17 cellular contexts compared by ENCODE assay signal in genomic region chr14:22845821-22846625, GRCh38. TPM values are rescaled to one million over a fixed set of nuclear protein-coding genes. Genes with fewer than 3 reads are reported as not detected.
DNase-seq lines count a peak whose midpoint lies in the region; ATAC-seq and TF ChIP-seq lines count a peak whose summit lies in the region.
"Had no signal": no experiment of that assay in that cellular context is flagged by ENCODE, and none has a peak within 500 bp of the region (broad histone marks: within the 10 kb centered on the region; RNA-seq: fewer than 3 reads in every experiment).

No MANE protein-coding gene starts in this region.

- H3K9me3 Mint-ChIP-seq in brain: no peaks in the 10 kb centered on the region

- H3K79me2 ChIP-seq in smooth muscle cell (ENCODE audit: low read depth): peaks cover 37% of the 10 kb centered on the region

- H3K36me3 ChIP-seq in BLaER1 (no peaks in the 10 kb centered on the region), mesodermal cell (ENCODE audit: control insufficient read depth, insufficient read depth, low read length) (peaks cover 60% of the 10 kb centered on the region), smooth muscle cell (ENCODE audit: low read depth) (no peaks in the 10 kb centered on the region)

- H3F3A ChIP-seq in smooth muscle cell (ENCODE audit: low read depth): peaks cover 60% of the 10 kb centered on the region

- H3K27ac Mint-ChIP-seq in brain: peak overlapping the region in 3 of 5 experiments; percentile 60 to 80 (median 75)
- H3K27ac Mint-ChIP-seq: activated CD8-positive, alpha-beta memory T cell treated with anti-CD3 and anti-CD28 coated beads, Interleukin-2, amount 10 ng/mL, durations not matched to agents 7 days and 5 days; activated naive CD8-positive, alpha-beta T cell had no signal

- no peak for ATAC-seq in GM18867 (IDR thresholded peaks at IDR 0.05; ENCODE audit: unreplicated experiment)
- ATAC-seq: activated CD8-positive, alpha-beta memory T cell treated with anti-CD3 and anti-CD28 coated beads, Interleukin-2, amount 10 ng/mL, durations not matched to agents 7 days and 5 days; psoas muscle had no signal

- H3K27me3 ChIP-seq in BLaER1 (no peaks in the 10 kb centered on the region), smooth muscle cell (ENCODE audit: low read depth) (no peaks in the 10 kb centered on the region)

- H3K4me2 ChIP-seq in BLaER1: peak overlapping the region; percentile 28
- peak overlapping the region; percentile 46 for H3K4me2 ChIP-seq in smooth muscle cell

- 0 out of 2 replicates have a peak overlapping the region, but pooled peaks have one; percentile 10 for H3K9ac ChIP-seq in BLaER1
- peak overlapping the region; percentile 80 for H3K9ac ChIP-seq in smooth muscle cell (ENCODE audit: low read depth)

- H3K4me1 ChIP-seq in BLaER1 (peaks cover 42% of the 10 kb centered on the region), mesodermal cell (ENCODE audit: control insufficient read depth, insufficient read depth, low read length, poor library complexity, severe bottlenecking) (peaks cover 31% of the 10 kb centered on the region), smooth muscle cell (ENCODE audit: low read depth) (peaks cover 21% of the 10 kb centered on the region)

- no peaks in the 10 kb centered on the region for H4K20me1 ChIP-seq in BLaER1
- H4K20me1 ChIP-seq in smooth muscle cell (ENCODE audit: low read depth): peaks cover 40% of the 10 kb centered on the region

- peaks cover 37% of the 10 kb centered on the region for H3K4me1 Mint-ChIP-seq in brain

- DNase-seq in smooth muscle cell (lab: John Stamatoyannopoulos, UW; ENCODE audit: unreplicated experiment) (no peak), NCI-H510A (lab: John Stamatoyannopoulos, UW) (no peak), NCI-H524 (lab: John Stamatoyannopoulos, UW) (no peak)
- no peak for DNase-seq in effector CD4-positive, alpha-beta T cell
- DNase-seq: activated CD8-positive, alpha-beta memory T cell treated with anti-CD3 and anti-CD28 coated beads, Interleukin-2, amount 10 ng/mL, durations not matched to agents 7 days and 5 days; central memory CD4-positive, alpha-beta T cell; GOT3; NCI-H446 treated with DMSO at 0.1 percent for 48 hours; OCI-M1; psoas muscle; stimulated activated CD4-positive, alpha-beta T cell treated with anti-CD3 and anti-CD28 coated beads, Interleukin-4, amount 100 ng/mL, for 1 hour; SW 1271 had no signal

- no peak for TF ChIP-seq CTCF in brain (conservative IDR thresholded peaks at IDR 0.05)
- no peak for TF ChIP-seq CTCF in smooth muscle cell (IDR thresholded peaks at IDR 0.05; ENCODE audit: borderline replicate concordance, insufficient read depth, poor library complexity, severe bottlenecking)

- H3K4me3 ChIP-seq in BLaER1 (no peak overlapping the region), mesodermal cell (ENCODE audit: extremely low read depth, insufficient read depth, low read length, poor library complexity, severe bottlenecking) (no peak overlapping the region), smooth muscle cell (no peak overlapping the region)
- H3K4me3 ChIP-seq: psoas muscle had no signal

- H3K9me3 ChIP-seq in BLaER1 (no peaks in the 10 kb centered on the region), mesodermal cell (ENCODE audit: control insufficient read depth, low read length) (no peaks in the 10 kb centered on the region), smooth muscle cell (replicated peaks; ENCODE audit: low read depth) (no peaks in the 10 kb centered on the region)
- H3K9me3 ChIP-seq: psoas muscle had no signal

- no peak overlapping the region for H3K4me3 Mint-ChIP-seq in brain
- H3K4me3 Mint-ChIP-seq: activated CD8-positive, alpha-beta memory T cell treated with anti-CD3 and anti-CD28 coated beads, Interleukin-2, amount 10 ng/mL, durations not matched to agents 7 days and 5 days; activated naive CD8-positive, alpha-beta T cell had no signal

- H3K27ac ChIP-seq in BLaER1 (no peak overlapping the region), mesodermal cell (ENCODE audit: low read depth, low read length, severe bottlenecking) (peak overlapping the region; percentile 45), smooth muscle cell (ENCODE audit: low read depth) (peak overlapping the region; percentile 100)
- H3K27ac ChIP-seq: psoas muscle had no signal

- H3K27me3 Mint-ChIP-seq in brain: peaks cover 5% of the 10 kb centered on the region

- 88 to 97% methylated on average over 15 to 26 of the region's 26 CpGs for WGBS in mesodermal cell (ENCODE audit: insufficient coverage in 2 of 2), 2 experiments
- WGBS in smooth muscle cell (ENCODE audit: low lambda C conversion rate): 94% methylated on average over 18 of the region's 26 CpGs

- peaks cover 9% of the 10 kb centered on the region for H3K36me3 Mint-ChIP-seq in brain
- H3K36me3 Mint-ChIP-seq: activated CD8-positive, alpha-beta memory T cell treated with anti-CD3 and anti-CD28 coated beads, Interleukin-2, amount 10 ng/mL, durations not matched to agents 7 days and 5 days; activated naive CD8-positive, alpha-beta T cell had no signal

- H2AFZ ChIP-seq in smooth muscle cell (ENCODE audit: low read depth): no peak overlapping the region

RNA-seq across cellular contexts. Expression of gene MMP14, which starts 9.6 kb away (rescaled TPM):
- 59.7 TPM for polyA plus RNA-seq in brain (ENCODE audit: insufficient read depth, low read depth, low replicate concordance)
- 340 TPM for polyA plus RNA-seq in mesodermal cell (2013, experiment 1 of 2)
- 281 TPM for polyA plus RNA-seq in mesodermal cell (2013, experiment 2 of 2)
- 444 and 491 TPM in 2 replicates for total RNA-seq in smooth muscle cell
- 52.3 and 58.1 TPM in 2 replicates for polyA plus RNA-seq in smooth muscle cell

RNA-seq across cellular contexts. Expression of gene MRPL52, which starts 16.3 kb away (rescaled TPM):
- 160 TPM for polyA plus RNA-seq in brain (ENCODE audit: insufficient read depth, low read depth, low replicate concordance)
- 158 TPM for polyA plus RNA-seq in mesodermal cell (2013, experiment 1 of 2)
- 156 TPM for polyA plus RNA-seq in mesodermal cell (2013, experiment 2 of 2)
- total RNA-seq in smooth muscle cell: 85.8 and 220 TPM in 2 replicates
- polyA plus RNA-seq in smooth muscle cell: 274 and 296 TPM in 2 replicates

RNA-seq across cellular contexts. Expression of gene LRP10, which starts 25.5 kb away (rescaled TPM):
- 51.6 TPM for polyA plus RNA-seq in brain (ENCODE audit: insufficient read depth, low read depth, low replicate concordance)
- 64.8 TPM for polyA plus RNA-seq in mesodermal cell (2013, experiment 1 of 2)
- 49.4 TPM for polyA plus RNA-seq in mesodermal cell (2013, experiment 2 of 2)
- 32.4 and 38.8 TPM in 2 replicates for total RNA-seq in smooth muscle cell
- polyA plus RNA-seq in smooth muscle cell: 81.2 and 87.1 TPM in 2 replicates

RNA-seq across cellular contexts. Expression of gene SLC7A7, which starts 30.8 kb away (rescaled TPM):
- 2.7 TPM for polyA plus RNA-seq in brain (ENCODE audit: insufficient read depth, low read depth, low replicate concordance)
- 11.4 TPM for polyA plus RNA-seq in mesodermal cell (2013, experiment 1 of 2)
- polyA plus RNA-seq in mesodermal cell (2013, experiment 2 of 2): 11.6 TPM
- total RNA-seq in smooth muscle cell: 10.3 and 18.5 TPM in 2 replicates
- polyA plus RNA-seq in smooth muscle cell: 10.0 and 14.1 TPM in 2 replicates

RNA-seq across cellular contexts. Expression of gene REM2, which starts 37.0 kb away (rescaled TPM):
- polyA plus RNA-seq in brain (ENCODE audit: insufficient read depth, low read depth, low replicate concordance) (9.3 TPM), smooth muscle cell (1.6 and 5.9 TPM in 2 replicates)
- 1.9 TPM for polyA plus RNA-seq in mesodermal cell (2013, experiment 1 of 2)
- polyA plus RNA-seq in mesodermal cell (2013, experiment 2 of 2): 1.5 TPM
- 0.22 and 2.6 TPM in 2 replicates for total RNA-seq in smooth muscle cell
